ENCODE assay signal across 11 cellular contexts in genomic region chr2:190355968-190356657, GRCh38. TPM values are rescaled to one million over a fixed set of nuclear protein-coding genes. Genes with fewer than 3 reads are reported as not detected.
DNase-seq lines count a peak whose midpoint lies in the region; ATAC-seq and TF ChIP-seq lines count a peak whose summit lies in the region.
"Had no signal": no experiment of that assay in that cellular context is flagged by ENCODE, and none has a peak within 500 bp of the region (broad histone marks: within the 10 kb centered on the region; RNA-seq: fewer than 3 reads in every experiment).

No MANE protein-coding gene starts in this region.

- H3K27ac Mint-ChIP-seq in stimulated activated naive CD8-positive, alpha-beta T cell treated with anti-CD3 and anti-CD28 coated beads, Interleukin-15, amount 100 ng/mL, for 72 hours, result peak overlapping the region in 1 of 2 donors; percentile 54
- no peak overlapping the region for H3K27ac Mint-ChIP-seq in T-cell

- DNase-seq in AG10803 (ENCODE audit: low read depth) (peak; percentile 10), NCI-H2029 treated with DMSO at 0.1 percent for 48 hours (lab: John Stamatoyannopoulos, UW) (peak; percentile 20), mammary epithelial cell (peak; percentile 78), RWPE1 (ENCODE audit: low spot score) (no peak), T-cell (no peak), NCI-H128 (lab: John Stamatoyannopoulos, UW; ENCODE audit: unreplicated experiment) (no peak)
- DNase-seq in stimulated activated naive CD8-positive, alpha-beta T cell treated with anti-CD3 and anti-CD28 coated beads, Interleukin-15, amount 100 ng/mL, for 72 hours, result no peak
- DNase-seq: ACHN; activated CD4-positive, alpha-beta T cell treated with anti-CD3 and anti-CD28 coated beads for 48 hours had no signal

- POLR2A ChIA-PET in RWPE1 (lab: Yijun Ruan, JAX; ENCODE audit: low non-redundant PET), result no interaction called here
- POLR2A ChIA-PET in T-cell (lab: Charles Lee), result interaction anchor here in 1 of 2 donors (0.6 kb wide), 1 partner anchor 676 kb away, joined by 3 read pairs; no protein-coding TSS in a partner anchor

- H3K9me3 ChIP-seq in mammary epithelial cell (replicated peaks; ENCODE audit: insufficient read depth, low read length) (no peaks in the 10 kb centered on the region), liver (ENCODE audit: control insufficient read depth in 4 of 4, low read length in 3 of 4) (no peaks in the 10 kb centered on the region)

- H2AFZ ChIP-seq in mammary epithelial cell (ENCODE audit: low read depth, low read length), result peak overlapping the region; percentile 80

- H3K36me3 ChIP-seq in mammary epithelial cell (ENCODE audit: insufficient read depth, low read length) (peaks cover 2% of the 10 kb centered on the region), liver (ENCODE audit: control insufficient read depth in 4 of 4, insufficient read depth in 3 of 4, low read depth in 1 of 4, low read length in 3 of 4) (peaks cover 0 to 2% (median 0%) of the 10 kb centered on the region in 4 donors)

- no peaks in the 10 kb centered on the region for H3K9me3 Mint-ChIP-seq in stimulated activated naive CD8-positive, alpha-beta T cell treated with anti-CD3 and anti-CD28 coated beads, Interleukin-15, amount 100 ng/mL, for 72 hours
- no peaks in the 10 kb centered on the region for H3K9me3 Mint-ChIP-seq in T-cell

- H3K27me3 ChIP-seq in mammary epithelial cell (ENCODE audit: insufficient read depth, low read length), result no peaks in the 10 kb centered on the region
- no peaks in the 10 kb centered on the region for H3K27me3 ChIP-seq in liver (ENCODE audit: control insufficient read depth in 4 of 4, insufficient read depth in 4 of 4, low read length in 3 of 4)

- H3K4me3 ChIP-seq in AG10803 (ENCODE audit: low read length) (no peak overlapping the region), mammary epithelial cell (replicated peaks in 1 of 3; ENCODE audit: insufficient read depth in 1 of 3, low read depth in 2 of 3, low read length in 3 of 3) (peak overlapping the region in 2 of 3 experiments; percentile 1 to 8), liver (ENCODE audit: low read depth in 1 of 3, low read length in 3 of 3) (no peak overlapping the region)

- H3K36me3 Mint-ChIP-seq in T-cell, result no peaks in the 10 kb centered on the region

- H3K4me1 ChIP-seq in mammary epithelial cell (ENCODE audit: insufficient read depth, low read length) (peaks cover 75% of the 10 kb centered on the region), liver (ENCODE audit: control insufficient read depth in 4 of 4, insufficient read depth in 4 of 4, low read length in 3 of 4) (peaks cover 15 to 54% (median 38%) of the 10 kb centered on the region in 4 donors)

- peak overlapping the region; percentile 28 for H3K9ac ChIP-seq in mammary epithelial cell (ENCODE audit: insufficient read depth, low read length)
- no peak overlapping the region for H3K9ac ChIP-seq in liver (ENCODE audit: low read depth in 1 of 2, low read length in 2 of 2)

- H3K4me1 Mint-ChIP-seq in stimulated activated naive CD8-positive, alpha-beta T cell treated with anti-CD3 and anti-CD28 coated beads, Interleukin-15, amount 100 ng/mL, for 72 hours, result peaks cover 15% of the 10 kb centered on the region
- H3K4me1 Mint-ChIP-seq in T-cell, result peaks cover 15 to 26% (median 15%) of the 10 kb centered on the region in 3 donors

- intact Hi-C loops in mammary epithelial cell (cut with micrococcal nuclease), result no loop called here

- H3K4me3 Mint-ChIP-seq in stimulated activated naive CD8-positive, alpha-beta T cell treated with anti-CD3 and anti-CD28 coated beads, Interleukin-15, amount 100 ng/mL, for 72 hours, result no peak overlapping the region
- H3K4me3 Mint-ChIP-seq in T-cell, result no peak overlapping the region

- ATAC-seq in stimulated activated naive CD8-positive, alpha-beta T cell treated with anti-CD3 and anti-CD28 coated beads, Interleukin-15, amount 100 ng/mL, for 72 hours, result no peak
- ATAC-seq in T-cell (replicated peaks in 1 of 4), result no peak
- ATAC-seq: SK-N-SH treated with all-trans-retinoic acid at 6 μM for 48 hours had no signal

- H3K27me3 Mint-ChIP-seq in stimulated activated naive CD8-positive, alpha-beta T cell treated with anti-CD3 and anti-CD28 coated beads, Interleukin-15, amount 100 ng/mL, for 72 hours, result peaks cover 9% of the 10 kb centered on the region
- no peaks in the 10 kb centered on the region for H3K27me3 Mint-ChIP-seq in T-cell

- in situ Hi-C loops in mammary epithelial cell (cut with MboI; ENCODE audit: low sequenced_read_pairs in 2 of 2), result no loop called here

- BruUV-seq in mammary epithelial cell (replicated peaks; lab: Mats Ljungman, UMichigan), result no TSS peak

- TF ChIP-seq CTCF in AG10803 (conservative IDR thresholded peaks at IDR 0.05; ENCODE audit: low read length) (no peak), mammary epithelial cell (conservative IDR thresholded peaks at IDR 0.05 in 1 of 2, IDR thresholded peaks at IDR 0.05 in 1 of 2; ENCODE audit: extremely low read depth in 1 of 2, insufficient read depth in 1 of 2, low read depth in 1 of 2, low read length in 2 of 2) (no peak), liver (IDR thresholded peaks at IDR 0.05; ENCODE audit: low read depth, low read length, missing input control) (no peak), RWPE1 (conservative IDR thresholded peaks at IDR 0.05; ENCODE audit: low read depth) (no peak)

- H3K79me2 ChIP-seq in mammary epithelial cell (ENCODE audit: insufficient read depth, low read length), result peaks cover 31% of the 10 kb centered on the region

- WGBS in mammary epithelial cell (ENCODE audit: low coverage, missing lambda C conversion rate), result 21% methylated on average over 6 of the region's 6 CpGs
- WGBS in liver, result 42% methylated on average over 6 of the region's 6 CpGs

- H3K27ac ChIP-seq in mammary epithelial cell (ENCODE audit: insufficient read depth, low read depth, low read length) (peak overlapping the region; percentile 73), liver (ENCODE audit: low read depth in 1 of 2, low read length in 2 of 2) (peak overlapping the region; percentile 39 to 58), RWPE1 (no peak overlapping the region)

- no peaks in the 10 kb centered on the region for H4K20me1 ChIP-seq in mammary epithelial cell (ENCODE audit: insufficient read depth, low read length)

- H3K4me2 ChIP-seq in mammary epithelial cell (ENCODE audit: insufficient read depth, low read depth, low read length), result peak overlapping the region; percentile 58

- CTCF ChIA-PET in mammary epithelial cell (lab: Charles Lee; ENCODE audit: low non-redundant PET) (interaction anchor here (0.6 kb wide), 1 partner anchor 135 kb away, joined by 3 read pairs; no protein-coding TSS in a partner anchor), RWPE1 (lab: Yijun Ruan, JAX) (interaction anchor here (0.6 kb wide), 2 partner anchors 173 to 448 kb away, joined by 3 read pairs; no protein-coding TSS in a partner anchor), T-cell (lab: Charles Lee) (interaction anchor here (0.6 to 2.3 kb wide), 6 partner anchors 9 to 37 kb away, joined by 3 to 6 read pairs (median 4); no protein-coding TSS in a partner anchor)

- dilution Hi-C loops in mammary epithelial cell (cut with HindIII; ENCODE audit: low sequenced_read_pairs), result no loop called here

- TF ChIP-seq RAD21 in liver (IDR thresholded peaks at IDR 0.05), result no peak

TF ChIP-seq in liver, 16 proteins besides CTCF, POLR2A, EP300 and RAD21:
- TF ChIP-seq RXRA (IDR thresholded peaks at IDR 0.05) (peak; percentile 34 to 38), REST (IDR thresholded peaks at IDR 0.05) (no peak), SP1 (IDR thresholded peaks at IDR 0.05) (peak; percentile 45), JUND (IDR thresholded peaks at IDR 0.05) (no peak), HNF4A (conservative IDR thresholded peaks at IDR 0.05) (peak; percentile 65 to 67)

RNA-seq across cellular contexts. Expression of gene INPP1, which starts 12.7 kb away (rescaled TPM):
- 10 to 100 TPM; 13.0 to 23.8 TPM for total RNA-seq in mammary epithelial cell
- 10.4 TPM for polyA plus RNA-seq in mammary epithelial cell
- polyA minus RNA-seq in mammary epithelial cell, result 9.4 TPM
- total RNA-seq in liver, result 10 to 100 TPM in 1 of 2 donors, 1 to 10 TPM in 1; 9.1 to 11.9 TPM
- polyA plus RNA-seq in liver, result 10 to 100 TPM; 12.9 to 13.2 TPM
- 1 to 10 TPM; 2.1 to 7.1 (median 2.9) TPM for total RNA-seq in T-cell

RNA-seq across cellular contexts. Expression of gene HIBCH, which starts 36.5 kb away (rescaled TPM):
- total RNA-seq in mammary epithelial cell, result 10 to 100 TPM; 17.0 to 20.5 TPM
- 7.7 TPM for polyA plus RNA-seq in mammary epithelial cell
- 4.7 TPM for polyA minus RNA-seq in mammary epithelial cell
- total RNA-seq in liver, result 10 to 100 TPM; 20.2 to 36.3 TPM
- polyA plus RNA-seq in liver, result 10 to 100 TPM; 29.3 to 65.2 TPM
- 10 to 100 TPM; 15.5 to 19.8 (median 19.4) TPM for total RNA-seq in T-cell

RNA-seq across cellular contexts. Expression of gene MFSD6, which starts 52.0 kb away (rescaled TPM):
- total RNA-seq in mammary epithelial cell (10 to 100 TPM; 33.7 to 71.7 TPM), liver (1 to 10 TPM; 2.9 to 9.5 TPM), T-cell (10 to 100 TPM; 42.3 to 47.4 (median 44.4) TPM)
- polyA plus RNA-seq in mammary epithelial cell (21.2 TPM), liver (1 to 10 TPM in 1 of 2 donors, under 1 TPM in 1; 0.83 to 1.8 TPM)
- 34.0 TPM for polyA minus RNA-seq in mammary epithelial cell

Comparison
In these comparisons a context has a peak if more than half of its experiments do, and no peak if none do; other contexts are left out.
1. DNase-seq: peak in AG10803 (single experiment), NCI-H2029 treated with DMSO at 0.1 percent for 48 hours (single experiment) and mammary epithelial cell (single experiment); none in stimulated activated naive CD8-positive, alpha-beta T cell treated with anti-CD3 and anti-CD28 coated beads, Interleukin-15, amount 100 ng/mL, for 72 hours (0 of 2), RWPE1 (single experiment), T-cell (0 of 34) and NCI-H128 (single experiment).
2. H3K4me3 ChIP-seq: peak in mammary epithelial cell (2 of 3); none in AG10803 (single experiment) and liver (0 of 3).